Comparison of ENCODE assay signal across 8 cellular contexts in genomic region chr16:68040506-68041288, GRCh38.
DNase-seq lines count a peak whose midpoint lies in the region; ATAC-seq lines count a peak whose summit lies in the region.

No MANE protein-coding gene starts in this region.

- peak; percentile 79 for ATAC-seq in GM18909 (IDR thresholded peaks at IDR 0.05; ENCODE audit: poor library complexity, unreplicated experiment)

- in situ Hi-C loops in ACHN (cut with HindIII; ENCODE audit: low pct_ligation_motif_present, low pct_unique_long_range_greater_than_20kb, low sequenced_read_pairs) = no loop called here

- peak; percentile 73 for DNase-seq in ACHN
- DNase-seq in HPDE6-E6E7 (ENCODE audit: extremely low spot score) = peak; percentile 87
- peak; percentile 24 for DNase-seq in NK-92 (lab: John Stamatoyannopoulos, UW; ENCODE audit: unreplicated experiment)
- peak; percentile 82 to 83 for DNase-seq in activated CD8-positive, alpha-beta memory T cell treated with anti-CD3 and anti-CD28 coated beads for 1 hour (ENCODE audit: extremely low read depth in 1 of 2, low read depth in 1 of 2)
- DNase-seq in effector CD8-positive, alpha-beta T cell (lab: John Stamatoyannopoulos, UW) = peak; percentile 84
- DNase-seq in medulla oblongata (ENCODE audit: extremely low spot score) = peak; percentile 79
- peak; percentile 83 to 84 for DNase-seq in stimulated activated CD8-positive, alpha-beta memory T cell treated with anti-CD3 and anti-CD28 coated beads, Interleukin-2, amount 100 ng/mL, for 1 hour (ENCODE audit: low read depth in 2 of 2)

Comparison
In these comparisons a context has a peak if more than half of its experiments do, and no peak if none do; other contexts are left out.
1. Peak in every context shown above with its lines: DNase-seq and ATAC-seq.
2. DNase-seq: peak in every context shown above with its lines; median percentile 87 in HPDE6-E6E7; 84 in effector CD8-positive, alpha-beta T cell; 84 in stimulated activated CD8-positive, alpha-beta memory T cell treated with anti-CD3 and anti-CD28 coated beads, Interleukin-2, amount 100 ng/mL, for 1 hour; 82 in activated CD8-positive, alpha-beta memory T cell treated with anti-CD3 and anti-CD28 coated beads for 1 hour; 79 in medulla oblongata; 73 in ACHN; 24 in NK-92.